Comparison of ENCODE assay signal across 7 cellular contexts in the genomic region with DNA sequence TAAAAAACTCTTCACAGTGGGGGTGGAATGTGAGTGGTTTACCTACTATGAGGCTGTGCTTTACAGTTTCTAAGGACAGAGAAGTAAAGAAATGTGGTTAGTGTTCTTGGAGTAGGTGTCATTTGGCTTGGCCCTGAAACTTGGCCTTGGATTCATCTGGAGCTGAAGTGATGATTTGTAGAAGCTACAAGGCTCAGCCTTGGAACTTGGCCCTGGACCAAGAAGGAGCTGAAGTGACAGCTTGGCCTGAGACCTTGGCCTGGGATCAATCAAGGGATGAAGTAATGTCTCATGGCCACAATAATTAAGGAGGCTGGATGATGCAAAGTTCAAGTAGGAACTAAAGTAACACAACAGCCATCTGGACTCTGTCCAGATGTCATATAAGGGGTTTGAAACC. TPM values are rescaled to one million over a fixed set of nuclear protein-coding genes. Genes with fewer than 3 reads are reported as not detected.
"Had no signal": no experiment of that assay in that cellular context is flagged by ENCODE, and none has a peak within 500 bp of the region (broad histone marks: within the 10 kb centered on the region; RNA-seq: fewer than 3 reads in every experiment).

No MANE protein-coding gene starts in this region.

RNA-seq across cellular contexts. Expression of a gene that starts 1.7 kb away (rescaled TPM):
- total RNA-seq: GM23248, GM23338, H1, H4, H7, H9, HFFc6 had no signal
- polyA plus RNA-seq: GM23248, GM23338, H1 had no signal
